ENCODE assay signal across 8 cellular contexts in the genomic region with DNA sequence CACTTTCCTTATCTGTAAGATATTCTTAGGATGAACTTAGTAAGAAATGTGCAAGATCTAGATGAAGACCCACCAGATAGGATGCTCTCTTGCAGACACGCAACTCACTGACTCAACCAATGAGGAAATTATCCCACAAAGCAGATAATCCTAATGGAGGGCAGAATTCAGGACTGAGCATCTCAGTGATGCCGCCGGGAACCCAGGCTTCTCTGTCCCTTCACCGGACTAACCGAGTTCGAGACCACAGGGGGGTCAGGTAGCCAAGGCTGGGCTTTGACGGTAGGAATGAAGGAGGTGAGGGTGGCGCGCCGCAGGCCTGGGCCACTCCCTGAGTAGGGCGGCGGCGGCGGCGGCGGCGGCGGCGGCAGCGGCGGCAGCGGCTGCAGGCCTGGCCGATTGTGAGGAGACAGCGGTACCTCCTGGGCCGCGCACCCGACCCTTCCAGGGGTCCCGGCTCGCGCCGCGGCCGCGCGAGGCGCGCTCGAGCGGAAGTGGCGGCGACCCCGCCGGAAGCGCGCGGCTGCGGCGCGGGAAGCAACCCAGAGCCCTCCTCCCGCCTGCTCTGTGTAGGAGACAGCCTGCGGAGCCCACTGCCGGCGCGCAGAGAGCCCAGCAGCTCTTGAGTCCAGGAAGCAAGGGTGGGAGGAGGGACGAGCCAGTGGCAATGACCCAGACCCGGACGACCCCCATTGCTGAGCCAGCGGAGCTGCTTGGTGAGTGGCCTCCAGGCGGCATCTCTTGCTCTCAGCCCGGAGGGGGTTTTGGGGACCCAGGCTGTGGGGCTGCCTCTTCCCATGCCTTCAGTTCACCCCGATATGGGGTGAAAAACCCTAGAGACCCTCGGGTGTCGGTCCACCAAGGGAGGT. TPM values are rescaled to one million over a fixed set of nuclear protein-coding genes. Genes with fewer than 3 reads are reported as not detected.
A peak's percentile ranks its signal among the peaks of the same experiment; 100 is the strongest.
DNase-seq lines count a peak whose midpoint lies in the region; ATAC-seq lines count a peak whose summit lies in the region.

A gene with protein sequence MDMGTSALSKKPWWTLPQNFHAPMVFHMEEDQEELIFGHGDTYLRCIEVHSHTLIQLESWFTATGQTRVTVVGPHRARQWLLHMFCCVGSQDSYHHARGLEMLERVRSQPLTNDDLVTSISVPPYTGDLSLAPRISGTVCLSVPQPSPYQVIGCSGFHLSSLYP (minus strand): TSS at position 496 of the 869 bp plus-strand sequence. CDS start 20,679 bp downstream, outside the sequence.

- POLR2A ChIA-PET in naive thymus-derived CD8-positive, alpha-beta T cell (lab: Charles Lee) = interaction anchor here (0.8 to 1.6 kb wide), 3 partner anchors 126 to 643 kb away, joined by 3 read pairs; no protein-coding TSS in a partner anchor

- H3K27me3 Mint-ChIP-seq in naive thymus-derived CD8-positive, alpha-beta T cell = peaks cover 0 to under 1% (median 0%) of the 10 kb centered on the region in 5 donors
- H3K27me3 Mint-ChIP-seq in stimulated activated naive B cell treated with anti-CD40 and anti-IgM and Interleukin-4, amounts not matched to agents 10 μg/mL and 1 μg/mL and 100 μg/mL, for 72 hours = no peaks in the 10 kb centered on the region

- no peaks in the 10 kb centered on the region for H3K9me3 Mint-ChIP-seq in naive thymus-derived CD8-positive, alpha-beta T cell
- no peaks in the 10 kb centered on the region for H3K9me3 Mint-ChIP-seq in stimulated activated naive B cell treated with anti-CD40 and anti-IgM and Interleukin-4, amounts not matched to agents 10 μg/mL and 1 μg/mL and 100 μg/mL, for 72 hours

- peak within 1 kb of the TSS; percentile 59 to 95 (median 89) for H3K27ac Mint-ChIP-seq in naive thymus-derived CD8-positive, alpha-beta T cell
- peak within 1 kb of the TSS; percentile 91 for H3K27ac Mint-ChIP-seq in stimulated activated naive B cell treated with anti-CD40 and anti-IgM and Interleukin-4, amounts not matched to agents 10 μg/mL and 1 μg/mL and 100 μg/mL, for 72 hours

- DNase-seq in C1 segment of cervical spinal cord (lab: John Stamatoyannopoulos, UW) (peak in 12 of 14 donors; percentile 5 to 78 (median 38)), NCI-H748 treated with DMSO at 0.1 percent for 48 hours (lab: John Stamatoyannopoulos, UW) (peak; percentile 16)
- peak; percentile 83 for DNase-seq in activated CD8-positive, alpha-beta memory T cell treated with anti-CD3 and anti-CD28 coated beads, Interleukin-2, amount 50 U/mL, for 48 hours
- peak; percentile 22 to 77 (median 55) for DNase-seq in naive thymus-derived CD8-positive, alpha-beta T cell
- peak; percentile 55 for DNase-seq in stimulated activated naive B cell treated with anti-CD40 and anti-IgM and Interleukin-4, amounts not matched to agents 10 μg/mL and 1 μg/mL and 100 μg/mL, for 72 hours

- ATAC-seq in GM19025 (IDR thresholded peaks at IDR 0.05; ENCODE audit: low read depth, unreplicated experiment) (peak; percentile 92), HG03280 (IDR thresholded peaks at IDR 0.05; ENCODE audit: unreplicated experiment) (peak; percentile 89), esophagus mucosa (peak; percentile 49)
- ATAC-seq in naive thymus-derived CD8-positive, alpha-beta T cell = peak; percentile 89 to 92
- peak; percentile 93 for ATAC-seq in stimulated activated naive B cell treated with anti-CD40 and anti-IgM and Interleukin-4, amounts not matched to agents 10 μg/mL and 1 μg/mL and 100 μg/mL, for 72 hours (replicated peaks)

- H3K36me3 Mint-ChIP-seq in naive thymus-derived CD8-positive, alpha-beta T cell = peaks cover 0 to 8% (median 2%) of the 10 kb centered on the region in 3 donors
- H3K36me3 Mint-ChIP-seq in stimulated activated naive B cell treated with anti-CD40 and anti-IgM and Interleukin-4, amounts not matched to agents 10 μg/mL and 1 μg/mL and 100 μg/mL, for 72 hours = peaks cover 11 to 20% of the 10 kb centered on the region in 2 donors

- peaks cover 14 to 42% (median 35%) of the 10 kb centered on the region in 4 donors for H3K4me1 Mint-ChIP-seq in naive thymus-derived CD8-positive, alpha-beta T cell
- peaks cover 21 to 39% of the 10 kb centered on the region in 2 donors for H3K4me1 Mint-ChIP-seq in stimulated activated naive B cell treated with anti-CD40 and anti-IgM and Interleukin-4, amounts not matched to agents 10 μg/mL and 1 μg/mL and 100 μg/mL, for 72 hours

- H3K4me3 Mint-ChIP-seq in naive thymus-derived CD8-positive, alpha-beta T cell = peak within 1 kb of the TSS; percentile 78 to 93 (median 86)
- peak within 1 kb of the TSS; percentile 90 for H3K4me3 Mint-ChIP-seq in stimulated activated naive B cell treated with anti-CD40 and anti-IgM and Interleukin-4, amounts not matched to agents 10 μg/mL and 1 μg/mL and 100 μg/mL, for 72 hours

RNA-seq across cellular contexts. Expression of the gene that starts here (rescaled TPM):
- 0.88 TPM for total RNA-seq in esophagus mucosa
- under 1 TPM; 0.68 to 0.69 TPM for total RNA-seq in naive thymus-derived CD8-positive, alpha-beta T cell
- polyA plus RNA-seq in naive thymus-derived CD8-positive, alpha-beta T cell = 1 to 10 TPM in 2 of 3 donors, under 1 TPM in 1; 0.84 to 2.7 (median 1.9) TPM

Comparison
In these comparisons a context has a peak if more than half of its experiments do, and no peak if none do; other contexts are left out.
1. Peak in every context shown above with its lines: DNase-seq and ATAC-seq.
2. Peak in ATAC-seq in esophagus mucosa; RNA of the gene not detected or under 1 TPM.
3. DNase-seq: peak in every context shown above with its lines; median percentile 83 in activated CD8-positive, alpha-beta memory T cell treated with anti-CD3 and anti-CD28 coated beads, Interleukin-2, amount 50 U/mL, for 48 hours; 55 in naive thymus-derived CD8-positive, alpha-beta T cell; 55 in stimulated activated naive B cell treated with anti-CD40 and anti-IgM and Interleukin-4, amounts not matched to agents 10 μg/mL and 1 μg/mL and 100 μg/mL, for 72 hours; 38 in C1 segment of cervical spinal cord; 16 in NCI-H748 treated with DMSO at 0.1 percent for 48 hours.